In genomic region chr3:13119471-13120220, GRCh38 we compare ENCODE assay signal across 16 cellular contexts. TPM values are rescaled to one million over a fixed set of nuclear protein-coding genes. Genes with fewer than 3 reads are reported as not detected.
DNase-seq lines count a peak whose midpoint lies in the region; TF ChIP-seq lines count a peak whose summit lies in the region.
"Had no signal": no experiment of that assay in that cellular context is flagged by ENCODE, and none has a peak within 500 bp of the region (broad histone marks: within the 10 kb centered on the region; RNA-seq: fewer than 3 reads in every experiment).

No MANE protein-coding gene starts in this region.

- intact Hi-C loops in posterior vena cava (cut with DNase I) = loop anchor here in 1 of 2 donors (5.0 kb wide), 1 partner anchor 88 kb away; no protein-coding TSS in a partner anchor

- in situ Hi-C loops in GM13976 (cut with MboI; ENCODE audit: low sequenced_read_pairs, unreplicated experiment) = no loop called here

- DNase-seq in activated effector memory CD4-positive, alpha-beta T cell treated with anti-CD3 and anti-CD28 coated beads, Interleukin-2, amount 50 U/mL, for 16 hours = peak; percentile 43
- no peak for DNase-seq in activated effector memory CD4-positive, alpha-beta T cell treated with Interleukin-2 at 50 U/mL for 16 hours
- peak; percentile 60 for DNase-seq in NCI-H146 (lab: John Stamatoyannopoulos, UW)
- DNase-seq in posterior vena cava (ENCODE audit: low spot score) = peak; percentile 71
- DNase-seq in SKM-1 (lab: John Stamatoyannopoulos, UW; ENCODE audit: unreplicated experiment) = no peak
- DNase-seq in GM13976 (ENCODE audit: low spot score) = no peak
- DNase-seq: CD8-positive, alpha-beta T cell; H7; MG63; NCI-H1092 treated with DMSO at 0.1 percent for 48 hours; NCI-H2029 treated with DMSO at 0.1 percent for 48 hours; NCI-H446 treated with DMSO at 0.1 percent for 48 hours; NCI-H774; SJCRH30; SW 1271 had no signal

- TF ChIP-seq CTCF in VCaP (conservative IDR thresholded peaks at IDR 0.05) = no peak
- TF ChIP-seq CTCF in GM13976 (IDR thresholded peaks at IDR 0.05; ENCODE audit: borderline replicate concordance, control extremely low read depth, extremely low read depth, insufficient read depth, missing control alignments) = no peak

- peak overlapping the region; percentile 65 for H3K27ac ChIP-seq in VCaP
- H3K27ac ChIP-seq: SJCRH30 had no signal

RNA-seq across cellular contexts. Expression of gene IQSEC1, which starts 46.4 kb away (rescaled TPM):
- total RNA-seq in posterior vena cava = 10 to 100 TPM; 53.5 to 60.7 TPM

Comparison
In these comparisons a context has a peak if more than half of its experiments do, and no peak if none do; other contexts are left out.
1. DNase-seq: peak in activated effector memory CD4-positive, alpha-beta T cell treated with anti-CD3 and anti-CD28 coated beads, Interleukin-2, amount 50 U/mL, for 16 hours (single experiment), NCI-H146 (single experiment) and posterior vena cava (single experiment); none in activated effector memory CD4-positive, alpha-beta T cell treated with Interleukin-2 at 50 U/mL for 16 hours (single experiment), SKM-1 (single experiment) and GM13976 (single experiment).